ENCODE assay signal across 1 cellular context in genomic region chr12:55816876-55817351, GRCh38.
TF ChIP-seq lines count a peak whose summit lies in the region.

No MANE protein-coding gene starts in this region.

TF ChIP-seq in SK-N-SH treated with all-trans-retinoic acid at 6 μM for 48 hours, 23 proteins besides CTCF, POLR2A, EP300 and RAD21 (continued from another document):
- TF ChIP-seq TSHZ2 (CRISPR knock-in tag; IDR thresholded peaks at IDR 0.05) (no peak), ZNF70 (CRISPR knock-in tag; IDR thresholded peaks at IDR 0.05) (no peak), ZFP30 (CRISPR knock-in tag; IDR thresholded peaks at IDR 0.05) (no peak)
TF ChIP-seq in SK-N-SH treated with all-trans-retinoic acid at 6 μM for 48 hours: peak in this region for 0.
